In genomic region chr3:189267981-189268613, GRCh38 we compare ENCODE assay signal across 12 cellular contexts.
DNase-seq lines count a peak whose midpoint lies in the region; ATAC-seq, FAIRE-seq and TF ChIP-seq lines count a peak whose summit lies in the region.
"Had no signal": no experiment of that assay in that cellular context is flagged by ENCODE, and none has a peak within 500 bp of the region (broad histone marks: within the 10 kb centered on the region; RNA-seq: fewer than 3 reads in every experiment).

No MANE protein-coding gene starts in this region.

- H3K36me3 ChIP-seq in left ventricle myocardium inferior (no peaks in the 10 kb centered on the region), right atrium auricular region (no peaks in the 10 kb centered on the region), PC-3 (ENCODE audit: low read depth, low read length) (no peaks in the 10 kb centered on the region)

- H3K4me2 ChIP-seq in PC-3 (ENCODE audit: low read length), result no peak overlapping the region

- POLR2A ChIA-PET in PC-3 (lab: Charles Lee; ENCODE audit: unreplicated experiment), result interaction anchor here (1.0 to 1.3 kb wide), 2 partner anchors 30 to 245 kb away, joined by 5 read pairs; no protein-coding TSS in a partner anchor

- H2AFZ ChIP-seq in PC-3 (ENCODE audit: low read length), result no peak overlapping the region

- TF ChIP-seq CTCF in left ventricle myocardium inferior (IDR thresholded peaks at IDR 0.05; ENCODE audit: borderline replicate concordance), result peak; percentile 11
- no peak for TF ChIP-seq CTCF in right atrium auricular region (IDR thresholded peaks at IDR 0.05)
- TF ChIP-seq CTCF in PC-3 (conservative IDR thresholded peaks at IDR 0.05; ENCODE audit: low read depth, low read length), result peak; percentile 58
- peak; percentile 41 for TF ChIP-seq CTCF in fibroblast of the aortic adventitia (IDR thresholded peaks at IDR 0.05; ENCODE audit: insufficient read depth, low read length)

- no peak overlapping the region for H3K4me3 ChIP-seq in left ventricle myocardium inferior
- no peak overlapping the region for H3K4me3 ChIP-seq in right atrium auricular region
- no peak overlapping the region for H3K4me3 ChIP-seq in PC-3 (ENCODE audit: low read length)
- H3K4me3 ChIP-seq in fibroblast of the aortic adventitia (ENCODE audit: low read depth, low read length), result no peak overlapping the region

- no peaks in the 10 kb centered on the region for H3K9me3 ChIP-seq in left ventricle myocardium inferior (replicated peaks)
- no peaks in the 10 kb centered on the region for H3K9me3 ChIP-seq in right atrium auricular region
- no peaks in the 10 kb centered on the region for H3K9me3 ChIP-seq in PC-3 (ENCODE audit: low read length)

- DNase-seq in left ventricle myocardium inferior, result no peak
- no peak for DNase-seq in right atrium auricular region (ENCODE audit: low spot score)
- peak; percentile 88 for DNase-seq in PC-3
- DNase-seq in fibroblast of the aortic adventitia (ENCODE audit: low read depth), result peak; percentile 40
- peak; percentile 50 for DNase-seq in urothelium cell line (ENCODE audit: low spot score)
- no peak for DNase-seq in NCI-H510A (lab: John Stamatoyannopoulos, UW)
- no peak for DNase-seq in NOMO-1 (lab: John Stamatoyannopoulos, UW; ENCODE audit: unreplicated experiment in 2 of 2)
- DNase-seq in epidermal melanocyte (ENCODE audit: insufficient read length, low spot score), result no peak
- DNase-seq: activated CD8-positive, alpha-beta memory T cell treated with anti-CD3 and anti-CD28 coated beads, Interleukin-2, amount 50 U/mL, for 48 hours; DMS79 treated with DMSO at 0.1 percent for 48 hours; effector CD8-positive, alpha-beta T cell had no signal

- no peaks in the 10 kb centered on the region for H4K20me1 ChIP-seq in PC-3 (ENCODE audit: low read length)

- H3K27ac ChIP-seq in left ventricle myocardium inferior (replicated peaks), result no peak overlapping the region
- no peak overlapping the region for H3K27ac ChIP-seq in right atrium auricular region
- peak overlapping the region; percentile 19 for H3K27ac ChIP-seq in PC-3 (ENCODE audit: low read length)
- H3K27ac ChIP-seq: HL-60 had no signal

- no peaks in the 10 kb centered on the region for H3F3A ChIP-seq in PC-3 (ENCODE audit: low read length, unreplicated experiment)

- ATAC-seq in PC-3, result peak; percentile 13

- CTCF ChIA-PET in PC-3 (lab: Charles Lee), result interaction anchor here (0.6 to 0.7 kb wide), 2 partner anchors 39 to 95 kb away, joined by 3 read pairs; no protein-coding TSS in a partner anchor

- no peaks in the 10 kb centered on the region for H3K9me2 ChIP-seq in PC-3 (replicated peaks; ENCODE audit: low read length)

- H3K79me2 ChIP-seq in PC-3 (ENCODE audit: low read length), result no peaks in the 10 kb centered on the region

- no peak for FAIRE-seq in urothelium cell line (lab: Jason Lieb, UNC)

- H3K27me3 ChIP-seq in left ventricle myocardium inferior (ENCODE audit: low read depth) (no peaks in the 10 kb centered on the region), right atrium auricular region (no peaks in the 10 kb centered on the region), PC-3 (ENCODE audit: low read length) (no peaks in the 10 kb centered on the region)

- intact Hi-C loops in left ventricle myocardium inferior (cut with micrococcal nuclease), result no loop called here
- intact Hi-C loops in PC-3 (cut with micrococcal nuclease), result no loop called here

- BruUV-seq in PC-3 (replicated peaks; lab: Mats Ljungman, UMichigan), result no TSS peak

- H3K9ac ChIP-seq in PC-3 (ENCODE audit: low read length), result no peak overlapping the region

- no peaks in the 10 kb centered on the region for H3K4me1 ChIP-seq in left ventricle myocardium inferior
- no peaks in the 10 kb centered on the region for H3K4me1 ChIP-seq in right atrium auricular region
- peaks cover 39% of the 10 kb centered on the region for H3K4me1 ChIP-seq in PC-3 (ENCODE audit: insufficient read depth, low read length)

Comparison
In these comparisons a context has a peak if more than half of its experiments do, and no peak if none do; other contexts are left out.
1. CTCF ChIP-seq: peak in left ventricle myocardium inferior (single experiment), PC-3 (single experiment) and fibroblast of the aortic adventitia (single experiment); none in right atrium auricular region (0 of 2).
2. DNase-seq: peak in PC-3 (single experiment), fibroblast of the aortic adventitia (single experiment) and urothelium cell line (single experiment); none in left ventricle myocardium inferior (single experiment), right atrium auricular region (single experiment), NCI-H510A (single experiment), NOMO-1 (0 of 2) and epidermal melanocyte (single experiment).